8 cellular contexts compared by ENCODE assay signal in the genomic region with DNA sequence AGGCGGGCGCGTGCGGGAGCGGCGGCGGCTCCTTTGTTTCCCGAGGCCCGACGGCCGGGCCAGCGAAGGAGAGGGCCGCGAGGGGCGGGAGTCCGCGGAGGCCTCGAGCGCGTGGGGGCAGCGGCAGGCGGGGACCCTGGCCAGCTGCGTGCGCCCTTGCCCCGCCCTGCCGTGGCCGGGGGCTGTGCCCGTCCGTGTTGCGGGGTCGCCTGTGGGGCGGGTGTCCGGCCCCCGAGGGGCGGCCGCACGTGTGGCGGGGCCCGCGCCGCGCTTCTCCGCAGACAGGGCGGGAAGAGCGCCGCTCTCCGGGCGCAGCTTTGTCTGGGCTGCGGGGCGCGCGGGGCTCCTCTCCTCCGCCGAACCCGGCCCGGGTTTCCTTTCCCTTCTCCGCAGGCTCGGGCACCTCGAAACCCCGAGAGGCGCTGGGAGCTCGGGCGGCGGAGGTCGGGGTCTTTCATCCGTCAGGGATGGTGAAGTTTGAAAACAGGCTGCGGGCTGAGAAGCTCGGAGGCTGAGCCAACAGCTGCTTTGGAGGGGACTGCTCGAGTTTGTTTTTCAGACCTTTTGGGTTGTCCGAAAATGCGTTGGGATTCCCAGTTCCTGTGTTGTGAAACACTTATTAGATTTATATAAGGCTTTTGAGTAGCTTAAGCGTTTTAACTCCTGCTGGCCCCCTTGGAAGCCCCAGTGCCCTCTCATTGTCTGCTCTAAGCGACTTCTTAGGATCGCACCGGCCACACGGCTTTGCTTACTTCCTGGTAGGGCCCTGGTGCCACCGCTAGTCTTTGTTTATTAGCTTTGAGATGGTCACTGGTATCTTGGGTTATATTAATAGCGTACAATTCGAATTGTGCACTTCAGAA. TPM values are rescaled to one million over a fixed set of nuclear protein-coding genes. Genes with fewer than 3 reads are reported as not detected.
A peak's percentile ranks its signal among the peaks of the same experiment; 100 is the strongest.
DNase-seq lines count a peak whose midpoint lies in the region; ATAC-seq and TF ChIP-seq lines count a peak whose summit lies in the region.

No MANE protein-coding gene starts in this region.

- no peaks in the 10 kb centered on the region for H3K9me3 ChIP-seq in mucosa of descending colon
- no peaks in the 10 kb centered on the region for H3K9me3 ChIP-seq in thoracic aorta

- peak overlapping the region; percentile 87 to 90 for H3K27ac ChIP-seq in thoracic aorta

- peaks cover 4% of the 10 kb centered on the region for H3K36me3 Mint-ChIP-seq in activated CD4-positive, alpha-beta T cell treated with anti-CD3 and anti-CD28 coated beads for 36 hours (ENCODE audit: low read depth)

- H3K4me1 ChIP-seq in mucosa of descending colon (ENCODE audit: low read depth), result peaks cover 63% of the 10 kb centered on the region
- peaks cover 59 to 76% of the 10 kb centered on the region in 2 donors for H3K4me1 ChIP-seq in thoracic aorta (ENCODE audit: control insufficient read depth in 1 of 2, low read depth in 2 of 2)

- no peaks in the 10 kb centered on the region for H3K9me3 Mint-ChIP-seq in activated CD4-positive, alpha-beta T cell treated with anti-CD3 and anti-CD28 coated beads for 36 hours (ENCODE audit: low read depth)

- H3K4me3 ChIP-seq in mucosa of descending colon (peak overlapping the region; percentile 80), thoracic aorta (peak overlapping the region; percentile 91)

- H3K4me1 Mint-ChIP-seq in activated CD4-positive, alpha-beta T cell treated with anti-CD3 and anti-CD28 coated beads for 36 hours, result peaks cover 74% of the 10 kb centered on the region

- peak; percentile 55 for TF ChIP-seq POLR2A in erythroblast (IDR thresholded peaks at IDR 0.05; ENCODE audit: low read length)

- intact Hi-C loops in activated CD4-positive, alpha-beta T cell treated with anti-CD3 and anti-CD28 coated beads for 36 hours (cut with DNase I, micrococcal nuclease), result loop anchor here (1.0 to 10.0 kb wide), 16 partner anchors 26 to 957 kb away; partner anchors contain the start of genes SNX1 (in 2 of the 2), CIAO2A (in 1 of the 2), PCLAF (in 1 of the 2) and PPIB (in 1 of the 2)
- intact Hi-C loops in mucosa of descending colon (cut with DNase I, micrococcal nuclease), result no loop called here

- no peaks in the 10 kb centered on the region for H3K27me3 ChIP-seq in thoracic aorta (replicated peaks; ENCODE audit: insufficient read depth)

- H3K27me3 Mint-ChIP-seq in activated CD4-positive, alpha-beta T cell treated with anti-CD3 and anti-CD28 coated beads for 36 hours, result no peaks in the 10 kb centered on the region

- POLR2A ChIA-PET in activated CD4-positive, alpha-beta T cell treated with anti-CD3 and anti-CD28 coated beads for 36 hours (lab: Charles Lee), result interaction anchor here (0.9 to 1.7 kb wide), 8 partner anchors 14 to 313 kb away, joined by 3 to 7 read pairs (median 4); no protein-coding TSS in a partner anchor

- peak; percentile 64 for DNase-seq in activated CD4-positive, alpha-beta T cell treated with anti-CD3 and anti-CD28 coated beads for 36 hours
- DNase-seq in activated CD4-positive, alpha-beta T cell treated with anti-CD3 and anti-CD28 coated beads, Interleukin-2, amount 50 U/mL, for 4 hours, result no peak
- DNase-seq in NCI-H524 treated with DMSO at 0.1 percent for 48 hours (lab: John Stamatoyannopoulos, UW) (peak; percentile 31), erythroblast (lab: John Stamatoyannopoulos, UW) (peak; percentile 84 to 87), mucosa of descending colon (peak; percentile 78 to 86 (median 80)), thoracic aorta (ENCODE audit: low spot score) (no peak)
- DNase-seq in activated CD8-positive, alpha-beta memory T cell treated with anti-CD3 and anti-CD28 coated beads, Interleukin-2, amount 50 U/mL, for 4 hours, result peak; percentile 41

- TF ChIP-seq CTCF in mucosa of descending colon (IDR thresholded peaks at IDR 0.05) (no peak), thoracic aorta (IDR thresholded peaks at IDR 0.05) (peak; percentile 36)

- CTCF ChIA-PET in activated CD4-positive, alpha-beta T cell treated with anti-CD3 and anti-CD28 coated beads for 36 hours (lab: Charles Lee), result interaction anchor here (0.6 to 8.2 kb wide), 25 partner anchors 9 to 1064 kb away, joined by 3 to 78 read pairs (median 4); no protein-coding TSS in a partner anchor

- no peak for ATAC-seq in activated CD4-positive, alpha-beta T cell treated with anti-CD3 and anti-CD28 coated beads for 36 hours
- ATAC-seq in HG02973 (IDR thresholded peaks at IDR 0.05; ENCODE audit: unreplicated experiment), result peak; percentile 6
- ATAC-seq in mucosa of descending colon, result peak; percentile 1
- no peak for ATAC-seq in thoracic aorta (ENCODE audit: insufficient number of reproducible peaks, low FRiP score, low read depth)

- no peaks in the 10 kb centered on the region for H3K36me3 ChIP-seq in mucosa of descending colon (ENCODE audit: low read depth)
- no peaks in the 10 kb centered on the region for H3K36me3 ChIP-seq in thoracic aorta

- H3K4me3 Mint-ChIP-seq in activated CD4-positive, alpha-beta T cell treated with anti-CD3 and anti-CD28 coated beads for 36 hours, result peak overlapping the region; percentile 94

- peak overlapping the region; percentile 97 for H3K27ac Mint-ChIP-seq in activated CD4-positive, alpha-beta T cell treated with anti-CD3 and anti-CD28 coated beads for 36 hours

RNA-seq across cellular contexts. Expression of gene USP3, which starts 0.8 kb away (rescaled TPM):
- 10 to 100 TPM; 51.1 to 51.7 TPM for total RNA-seq in activated CD4-positive, alpha-beta T cell treated with anti-CD3 and anti-CD28 coated beads for 36 hours
- 100 to 1,000 TPM in 1 of 3 donors, 10 to 100 TPM in 2; 65.6 to 101 (median 67.3) TPM for total RNA-seq in mucosa of descending colon
- 10 to 100 TPM; 37.8 to 54.4 TPM for total RNA-seq in thoracic aorta

Comparison
In these comparisons a context has a peak if more than half of its experiments do, and no peak if none do; other contexts are left out.
1. DNase-seq: peak in activated CD4-positive, alpha-beta T cell treated with anti-CD3 and anti-CD28 coated beads for 36 hours (single experiment), NCI-H524 treated with DMSO at 0.1 percent for 48 hours (single experiment), activated CD8-positive, alpha-beta memory T cell treated with anti-CD3 and anti-CD28 coated beads, Interleukin-2, amount 50 U/mL, for 4 hours (single experiment), erythroblast (2 of 2) and mucosa of descending colon (3 of 3); none in activated CD4-positive, alpha-beta T cell treated with anti-CD3 and anti-CD28 coated beads, Interleukin-2, amount 50 U/mL, for 4 hours (0 of 2) and thoracic aorta (single experiment).
2. ATAC-seq: peak in HG02973 (single experiment) and mucosa of descending colon (single experiment); none in activated CD4-positive, alpha-beta T cell treated with anti-CD3 and anti-CD28 coated beads for 36 hours (single experiment) and thoracic aorta (single experiment).
3. intact Hi-C loops: an anchor here in activated CD4-positive, alpha-beta T cell treated with anti-CD3 and anti-CD28 coated beads for 36 hours (1.0 to 10.0 kb wide); none called in mucosa of descending colon.